ENCODE assay signal across 11 cellular contexts in genomic region chr15:43808960-43809678, GRCh38. TPM values are rescaled to one million over a fixed set of nuclear protein-coding genes. Genes with fewer than 3 reads are reported as not detected.
A peak's percentile ranks its signal among the peaks of the same experiment; 100 is the strongest.
DNase-seq lines count a peak whose midpoint lies in the region; ATAC-seq and TF ChIP-seq lines count a peak whose summit lies in the region.
"Had no signal": no experiment of that assay in that cellular context is flagged by ENCODE, and none has a peak within 500 bp of the region (broad histone marks: within the 10 kb centered on the region; RNA-seq: fewer than 3 reads in every experiment).

No MANE protein-coding gene starts in this region.

- H3K4me1 Mint-ChIP-seq in central memory CD8-positive, alpha-beta T cell = peaks cover 6% of the 10 kb centered on the region

- peak; percentile 58 for ATAC-seq in GM18499 (IDR thresholded peaks at IDR 0.05; ENCODE audit: insufficient read depth, unreplicated experiment)
- peak; percentile 59 for ATAC-seq in GM21423 (IDR thresholded peaks at IDR 0.05; ENCODE audit: unreplicated experiment)
- peak; percentile 36 for ATAC-seq in HG03469 (IDR thresholded peaks at IDR 0.05; ENCODE audit: unreplicated experiment)
- ATAC-seq in central memory CD8-positive, alpha-beta T cell (replicated peaks; ENCODE audit: extremely low read depth, poor library complexity, severe bottlenecking) = no peak
- ATAC-seq: psoas muscle had no signal

- TF ChIP-seq POLR2A in transverse colon (IDR thresholded peaks at IDR 0.05) = no peak

- peak overlapping the region; percentile 64 for H3K27ac Mint-ChIP-seq in central memory CD8-positive, alpha-beta T cell (ENCODE audit: low read depth)

- intact Hi-C loops in transverse colon (cut with DNase I; ENCODE audit: low total_unique reads) = no loop called here

- no peak overlapping the region for H3K27ac ChIP-seq in transverse colon
- H3K27ac ChIP-seq: psoas muscle, vagina had no signal

- no peak overlapping the region for H3K4me3 ChIP-seq in transverse colon
- H3K4me3 ChIP-seq: psoas muscle, vagina had no signal

- no peaks in the 10 kb centered on the region for H3K9me3 ChIP-seq in transverse colon
- H3K9me3 ChIP-seq: psoas muscle, SK-N-SH, vagina had no signal

- H3K4me1 ChIP-seq in transverse colon = no peaks in the 10 kb centered on the region
- H3K4me1 ChIP-seq: psoas muscle, vagina had no signal

- no peaks in the 10 kb centered on the region for H3K9me3 Mint-ChIP-seq in central memory CD8-positive, alpha-beta T cell

- no peak for DNase-seq in central memory CD8-positive, alpha-beta T cell (ENCODE audit: low spot score in 2 of 2)
- no peak for DNase-seq in SW 1271 (lab: John Stamatoyannopoulos, UW)
- DNase-seq in transverse colon = no peak
- no peak for DNase-seq in ACHN
- DNase-seq in OCI-M2 (lab: John Stamatoyannopoulos, UW; ENCODE audit: unreplicated experiment) = no peak
- DNase-seq: psoas muscle, SK-N-SH had no signal

- H3K27me3 ChIP-seq in transverse colon = no peaks in the 10 kb centered on the region
- H3K27me3 ChIP-seq: vagina had no signal

- H3K36me3 ChIP-seq in transverse colon = peaks cover 0 to 82% (median 23%) of the 10 kb centered on the region in 4 donors

- TF ChIP-seq CTCF in transverse colon (IDR thresholded peaks at IDR 0.05) = no peak

- H3K36me3 Mint-ChIP-seq in central memory CD8-positive, alpha-beta T cell (ENCODE audit: insufficient read depth) = peaks cover 83% of the 10 kb centered on the region

- no peaks in the 10 kb centered on the region for H3K27me3 Mint-ChIP-seq in central memory CD8-positive, alpha-beta T cell

- in situ Hi-C loops in transverse colon (cut with MboI; ENCODE audit: low pct_ligation_motif_present in 1 of 4, low pct_unique_long_range_greater_than_20kb in 1 of 4, low sequenced_read_pairs in 3 of 4) = no loop called here
- in situ Hi-C loops in ACHN (cut with HindIII; ENCODE audit: low pct_ligation_motif_present, low pct_unique_long_range_greater_than_20kb, low sequenced_read_pairs) = no loop called here

- H3K4me3 Mint-ChIP-seq in central memory CD8-positive, alpha-beta T cell = no peak overlapping the region

- 71 to 88% methylated on average over 6 of the region's 6 CpGs for WGBS in transverse colon (ENCODE audit: low coverage in 1 of 2), 2 donors

- no peak for TF ChIP-seq EP300 in transverse colon (IDR thresholded peaks at IDR 0.05; ENCODE audit: low read depth)

RNA-seq across cellular contexts. Expression of gene HYPK, which starts 8.7 kb away (rescaled TPM):
- total RNA-seq in transverse colon = 10 to 100 TPM; 10.6 to 41.1 (median 27.5) TPM

RNA-seq across cellular contexts. Expression of gene SERINC4, which starts 9.1 kb away (rescaled TPM):
- not detected for total RNA-seq in transverse colon
- total RNA-seq: vagina had no signal

RNA-seq across cellular contexts. Expression of gene MFAP1, which starts 15.4 kb away (rescaled TPM):
- total RNA-seq in transverse colon = 10 to 100 TPM in 3 of 4 donors, 1 to 10 TPM in 1; 9.8 to 32.9 (median 16.3) TPM

RNA-seq across cellular contexts. Expression of gene SERF2, which starts 17.0 kb away (rescaled TPM):
- total RNA-seq in transverse colon = 1,000 to 10,000 TPM in 1 of 4 donors, 100 to 1,000 TPM in 3; 663 to 1,001 (median 825) TPM

RNA-seq across cellular contexts. Expression of gene WDR76, which starts 17.7 kb away (rescaled TPM):
- 1 to 10 TPM in 2 of 4 donors, under 1 TPM in 1, not detected in 1; 0.20 to 4.8 (median 2.7) TPM for total RNA-seq in transverse colon
